ENCODE assay signal across 8 cellular contexts in genomic region chr13:30796132-30796832, GRCh38.
DNase-seq lines count a peak whose midpoint lies in the region; ATAC-seq, FAIRE-seq and TF ChIP-seq lines count a peak whose summit lies in the region.

No MANE protein-coding gene starts in this region.

- no peaks in the 10 kb centered on the region for H3K36me3 ChIP-seq in testis (ENCODE audit: low read depth, missing control alignments)

- peak; percentile 8 for ATAC-seq in Right ventricle myocardium superior (ENCODE audit: poor library complexity)
- no peak for ATAC-seq in HG02970 (IDR thresholded peaks at IDR 0.05; ENCODE audit: low FRiP score, unreplicated experiment)
- no peak for ATAC-seq in GM21528 (IDR thresholded peaks at IDR 0.05; ENCODE audit: low FRiP score, unreplicated experiment)

- FAIRE-seq in GM12891 (lab: Jason Lieb, UNC): no peak

- H3K4me3 ChIP-seq in testis: no peak overlapping the region

- H3K27ac ChIP-seq in testis: no peak overlapping the region

- 47 to 60% methylated on average over 6 of the region's 6 CpGs for WGBS in testis, 2 donors

- peaks cover 16% of the 10 kb centered on the region for H3K4me1 ChIP-seq in testis

- no peaks in the 10 kb centered on the region for H3K27me3 ChIP-seq in testis

- no peak for TF ChIP-seq CTCF in testis (IDR thresholded peaks at IDR 0.05)

- no peaks in the 10 kb centered on the region for H3K9me3 ChIP-seq in testis

- TF ChIP-seq POLR2A in testis (IDR thresholded peaks at IDR 0.05): no peak
- no peak for TF ChIP-seq POLR2A in GM12891 (IDR thresholded peaks at IDR 0.05; ENCODE audit: low read depth, low read length)

- intact Hi-C loops in Right ventricle myocardium superior (cut with DNase I) (no loop called here), cardiac septum (cut with DNase I) (no loop called here), testis (cut with DNase I; ENCODE audit: low total_unique reads) (no loop called here)

- DNase-seq in Right ventricle myocardium superior (no peak), cardiac septum (ENCODE audit: low spot score) (no peak), SW480 (ENCODE audit: low spot score) (peak; percentile 87), fibroblast of peridontal ligament (ENCODE audit: extremely low read depth) (peak; percentile 71), testis (peak; percentile 29), GM12891 (ENCODE audit: insufficient read length, low spot score) (no peak)

TF ChIP-seq in GM12891, 5 proteins besides CTCF, POLR2A, EP300 and RAD21:
- TF ChIP-seq TAF1 (IDR thresholded peaks at IDR 0.05; ENCODE audit: low read depth, low read length): no peak
- no peak for TF ChIP-seq SPI1 (IDR thresholded peaks at IDR 0.05; ENCODE audit: low read depth, low read length)
- TF ChIP-seq POLR2AphosphoS5 (IDR thresholded peaks at IDR 0.05; ENCODE audit: low read depth, low read length): no peak
- no peak for TF ChIP-seq PAX5 (IDR thresholded peaks at IDR 0.05; ENCODE audit: insufficient read depth, low read length, severe bottlenecking)
- no peak for TF ChIP-seq POU2F2 (IDR thresholded peaks at IDR 0.05; ENCODE audit: low read depth, low read length)

Comparison
In these comparisons a context has a peak if more than half of its experiments do, and no peak if none do; other contexts are left out.
1. DNase-seq: peak in SW480 (single experiment), fibroblast of peridontal ligament (single experiment) and testis (single experiment); none in Right ventricle myocardium superior (single experiment), cardiac septum (single experiment) and GM12891 (single experiment).